Comparison of ENCODE assay signal across 9 cellular contexts in genomic region chr5:149644629-149645028, GRCh38.
"Had no signal": no experiment of that assay in that cellular context is flagged by ENCODE, and none has a peak within 500 bp of the region (broad histone marks: within the 10 kb centered on the region; RNA-seq: fewer than 3 reads in every experiment).

No MANE protein-coding gene starts in this region.

- H3K4me3 ChIP-seq: GM23338 had no signal

- FAIRE-seq: H1, H54 had no signal

- H3K27ac ChIP-seq: HL-60 had no signal

- H3K4me2 ChIP-seq: GM23338 had no signal

- ATAC-seq: GM23338 had no signal

- DNase-seq: H9, HCEC 1CT, HFFc6, IMR-90, KBM-7 had no signal
